ENCODE assay signal across 13 cellular contexts in the genomic region with DNA sequence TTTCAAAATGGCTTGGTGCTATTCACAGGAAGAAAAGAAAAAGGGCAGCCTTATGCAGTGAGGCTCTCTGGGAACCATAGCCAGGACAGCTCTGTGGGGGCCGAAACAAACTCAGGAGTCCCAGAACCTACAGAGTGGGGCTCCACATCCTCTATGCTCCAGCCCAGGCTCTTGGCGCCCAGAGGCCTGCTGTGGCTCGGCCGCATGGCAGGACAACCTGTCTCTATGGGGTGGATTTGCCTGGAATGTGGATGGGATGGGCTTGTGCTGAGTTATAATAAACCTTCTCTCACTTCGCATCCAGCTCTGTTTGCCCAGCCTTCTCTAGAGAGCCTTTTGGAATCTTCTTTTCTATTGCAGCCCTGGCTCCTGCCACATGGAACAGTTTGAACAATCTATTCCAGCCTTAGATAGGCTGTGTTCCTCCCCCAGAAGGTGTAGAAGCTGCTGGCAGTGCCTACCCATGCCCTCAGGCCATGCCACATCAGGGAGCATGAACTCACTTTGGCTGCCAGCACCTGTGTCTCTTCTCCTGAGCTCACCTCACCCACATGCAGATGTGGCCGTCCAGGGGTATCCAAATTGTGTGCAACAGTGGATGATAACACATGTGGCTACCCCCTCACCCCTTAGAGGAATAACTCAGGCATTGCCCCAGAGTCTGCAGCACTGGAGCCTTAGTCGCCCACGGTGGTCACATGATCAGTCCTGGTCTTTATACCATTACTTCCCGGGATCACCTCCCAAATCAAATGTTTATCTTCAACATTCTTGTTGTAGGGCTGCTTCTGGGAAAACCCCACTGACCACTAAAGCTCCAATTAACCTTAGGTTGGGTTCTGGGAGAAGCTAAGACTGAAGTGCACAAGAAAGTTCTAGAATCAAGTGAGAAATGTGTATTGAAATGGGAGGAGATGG.
A peak's percentile ranks its signal among the peaks of the same experiment; 100 is the strongest.
DNase-seq lines count a peak whose midpoint lies in the region; TF ChIP-seq lines count a peak whose summit lies in the region.
"Had no signal": no experiment of that assay in that cellular context is flagged by ENCODE, and none has a peak within 500 bp of the region (broad histone marks: within the 10 kb centered on the region; RNA-seq: fewer than 3 reads in every experiment).

No MANE protein-coding gene starts in this region.

- no peak for TF ChIP-seq POLR2A in uterus (IDR thresholded peaks at IDR 0.05)

- DNase-seq in NCI-H69 (lab: John Stamatoyannopoulos, UW) (peak; percentile 21), fibroblast of gingiva (ENCODE audit: low read depth) (peak; percentile 62), uterus (no peak), NCI-H82 treated with DMSO at 0.1 percent for 48 hours (lab: John Stamatoyannopoulos, UW; ENCODE audit: unreplicated experiment) (no peak), LoVo (ENCODE audit: low spot score) (no peak)
- DNase-seq in stimulated activated CD4-positive, alpha-beta T cell treated with anti-CD3 and anti-CD28 coated beads, Interleukin-1b, Interleukin-23, amount 100 ng/mL, for 48 hours = no peak
- DNase-seq: activated CD4-positive, alpha-beta T cell treated with anti-CD3 and anti-CD28 coated beads, Interleukin-2, amount 50 U/mL, for 48 hours; activated gamma-delta T cell; MM.1S; NCI-H2171 treated with DMSO at 0.1 percent for 48 hours; OCI-M1; substantia nigra had no signal

- H3K9ac ChIP-seq in liver (ENCODE audit: low read depth in 1 of 2, low read length in 2 of 2) = no peak overlapping the region

- intact Hi-C loops in uterus (cut with DNase I; ENCODE audit: low total_unique reads) = no loop called here

- WGBS in liver = 61% methylated on average over 9 of the region's 9 CpGs

- no peak for TF ChIP-seq RAD21 in liver (IDR thresholded peaks at IDR 0.05)

- H3K27me3 ChIP-seq in liver (ENCODE audit: control insufficient read depth in 4 of 4, insufficient read depth in 4 of 4, low read length in 3 of 4) (no peaks in the 10 kb centered on the region), uterus (no peaks in the 10 kb centered on the region)

- peak overlapping the region; percentile 32 to 45 for H3K27ac ChIP-seq in liver (ENCODE audit: low read depth in 1 of 2, low read length in 2 of 2)
- H3K27ac ChIP-seq in uterus = peak overlapping the region; percentile 61 to 86

- H3K4me3 ChIP-seq in liver (ENCODE audit: low read depth in 1 of 3, low read length in 3 of 3) (no peak overlapping the region), uterus (no peak overlapping the region)

- H3K36me3 ChIP-seq in liver (ENCODE audit: control insufficient read depth in 4 of 4, insufficient read depth in 3 of 4, low read depth in 1 of 4, low read length in 3 of 4) = no peaks in the 10 kb centered on the region
- no peaks in the 10 kb centered on the region for H3K36me3 ChIP-seq in uterus

- H3K9me3 ChIP-seq in liver (ENCODE audit: control insufficient read depth in 4 of 4, low read length in 3 of 4) = no peaks in the 10 kb centered on the region
- H3K9me3 ChIP-seq in uterus = no peaks in the 10 kb centered on the region

- H3K4me1 ChIP-seq in liver (ENCODE audit: control insufficient read depth in 4 of 4, insufficient read depth in 4 of 4, low read length in 3 of 4) (peaks cover 8 to 42% (median 34%) of the 10 kb centered on the region in 4 donors), uterus (peaks cover 0 to 23% of the 10 kb centered on the region in 2 donors)

- TF ChIP-seq CTCF in liver (IDR thresholded peaks at IDR 0.05; ENCODE audit: low read depth, low read length, missing input control) (no peak), uterus (IDR thresholded peaks at IDR 0.05) (no peak)

TF ChIP-seq in liver, 16 proteins besides CTCF, POLR2A, EP300 and RAD21:
- no peak for TF ChIP-seq FOXA2 (IDR thresholded peaks at IDR 0.05)
- no peak for TF ChIP-seq HNF4G (IDR thresholded peaks at IDR 0.05)
- peak in 1 of 2 donors; percentile 63 for TF ChIP-seq RXRA (IDR thresholded peaks at IDR 0.05)
- no peak for TF ChIP-seq NR2F2 (IDR thresholded peaks at IDR 0.05)
- TF ChIP-seq EGR1 (IDR thresholded peaks at IDR 0.05; ENCODE audit: low read depth in 2 of 2) = no peak
TF ChIP-seq in liver: peak in this region for 1.

Comparison
In these comparisons a context has a peak if more than half of its experiments do, and no peak if none do; other contexts are left out.
1. DNase-seq: peak in NCI-H69 (single experiment) and fibroblast of gingiva (single experiment); none in uterus (0 of 2), NCI-H82 treated with DMSO at 0.1 percent for 48 hours (single experiment), stimulated activated CD4-positive, alpha-beta T cell treated with anti-CD3 and anti-CD28 coated beads, Interleukin-1b, Interleukin-23, amount 100 ng/mL, for 48 hours (single experiment) and LoVo (single experiment).